In the genomic region with DNA sequence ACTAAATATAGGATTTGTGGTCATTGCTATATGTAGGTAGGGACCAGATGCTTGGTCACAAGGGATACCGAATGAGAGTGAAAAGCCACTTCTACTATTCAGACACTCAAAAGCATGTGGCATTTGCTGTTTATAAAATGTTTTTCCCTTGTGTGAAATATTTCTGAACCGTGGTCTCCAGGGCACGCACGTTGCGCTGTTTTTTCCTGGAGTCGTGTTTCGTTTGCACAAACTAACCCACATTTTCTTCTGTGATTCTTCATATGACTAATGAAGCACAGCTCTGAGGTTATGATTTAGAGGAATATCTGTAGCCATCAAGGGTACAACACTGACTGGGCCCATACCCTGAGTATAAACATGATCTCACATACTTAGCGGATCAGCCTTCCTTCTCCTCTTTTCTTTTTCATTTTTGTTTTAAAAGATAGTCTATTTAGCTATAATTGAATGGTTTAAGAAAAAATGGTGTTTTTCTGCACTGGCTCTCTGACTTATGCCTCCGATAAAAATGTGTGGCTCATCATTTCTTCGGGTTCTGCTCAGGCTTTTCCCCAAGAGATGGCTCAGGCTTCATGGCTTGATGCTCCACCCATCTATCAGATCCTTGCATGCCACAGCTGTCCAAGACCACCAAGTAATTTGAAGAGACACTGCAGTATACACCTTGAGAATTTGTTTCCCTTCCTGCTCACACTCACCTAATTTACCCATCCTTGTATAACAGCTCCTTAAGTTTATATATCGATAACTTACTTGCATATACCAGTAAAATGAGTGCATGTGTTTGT, we compare ENCODE assay signal across 8 cellular contexts. TPM values are rescaled to one million over a fixed set of nuclear protein-coding genes. Genes with fewer than 3 reads are reported as not detected.
DNase-seq lines count a peak whose midpoint lies in the region; ATAC-seq and FAIRE-seq lines count a peak whose summit lies in the region.
"Had no signal": no experiment of that assay in that cellular context is flagged by ENCODE, and none has a peak within 500 bp of the region (broad histone marks: within the 10 kb centered on the region; RNA-seq: fewer than 3 reads in every experiment).

No MANE protein-coding gene starts in this region.

- peaks cover 17% of the 10 kb centered on the region for H3K4me1 Mint-ChIP-seq in T-helper 17 cell

- no peak overlapping the region for H3K4me3 Mint-ChIP-seq in T-helper 17 cell

- no peak for DNase-seq in GM19239 (ENCODE audit: insufficient read length, low spot score)
- no peak for DNase-seq in T-helper 17 cell
- peak; percentile 31 to 50 for DNase-seq in stimulated activated CD8-positive, alpha-beta memory T cell treated with anti-CD3 and anti-CD28 coated beads, Interleukin-2, amount 100 ng/mL, for 48 hours (ENCODE audit: low read depth in 2 of 2)
- DNase-seq in ACHN, result no peak
- no peak for DNase-seq in sciatic nerve (ENCODE audit: low spot score)
- no peak for DNase-seq in medulla oblongata (ENCODE audit: extremely low spot score)
- DNase-seq: NCI-H524 had no signal

- in situ Hi-C loops in ACHN (cut with HindIII; ENCODE audit: low pct_ligation_motif_present, low pct_unique_long_range_greater_than_20kb, low sequenced_read_pairs), result no loop called here

- intact Hi-C loops in sciatic nerve (cut with DNase I), result no loop called here

- ATAC-seq in HG02763 (IDR thresholded peaks at IDR 0.05; ENCODE audit: unreplicated experiment) (peak; percentile 52), T-helper 17 cell (peak; percentile 20), sciatic nerve (no peak)

- H3K9me3 ChIP-seq in T-helper 17 cell (ENCODE audit: control insufficient read depth, low read length, poor library complexity, severe bottlenecking), result no peaks in the 10 kb centered on the region

- no peak overlapping the region for H3K27ac Mint-ChIP-seq in T-helper 17 cell

- H3K27me3 Mint-ChIP-seq in T-helper 17 cell, result peaks cover 30% of the 10 kb centered on the region

- peaks cover 7% of the 10 kb centered on the region for H3K36me3 Mint-ChIP-seq in T-helper 17 cell (ENCODE audit: low read depth)

- peak; percentile 98 for FAIRE-seq in GM19239 (lab: Jason Lieb, UNC)

RNA-seq across cellular contexts. Expression of a gene that starts 59.9 kb away (rescaled TPM):
- total RNA-seq in T-helper 17 cell (10 to 100 TPM; 72.1 to 94.0 TPM), sciatic nerve (83.0 TPM)

Comparison
In these comparisons a context has a peak if more than half of its experiments do, and no peak if none do; other contexts are left out.
1. DNase-seq: peak in stimulated activated CD8-positive, alpha-beta memory T cell treated with anti-CD3 and anti-CD28 coated beads, Interleukin-2, amount 100 ng/mL, for 48 hours (2 of 2); none in GM19239 (single experiment), T-helper 17 cell (0 of 3), ACHN (single experiment), sciatic nerve (single experiment) and medulla oblongata (single experiment).